ENCODE assay signal across 9 cellular contexts in genomic region chr17:72117748-72118587, GRCh38. TPM values are rescaled to one million over a fixed set of nuclear protein-coding genes. Genes with fewer than 3 reads are reported as not detected.
DNase-seq lines count a peak whose midpoint lies in the region; ATAC-seq, FAIRE-seq and TF ChIP-seq lines count a peak whose summit lies in the region.
"Had no signal": no experiment of that assay in that cellular context is flagged by ENCODE, and none has a peak within 500 bp of the region (broad histone marks: within the 10 kb centered on the region; RNA-seq: fewer than 3 reads in every experiment).

No MANE protein-coding gene starts in this region.

- TF ChIP-seq EP300 in GM12878 (IDR thresholded peaks at IDR 0.05; ENCODE audit: borderline replicate concordance in 1 of 2, control insufficient read depth in 1 of 2, low read depth in 2 of 2, low read length in 2 of 2) (no peak), sigmoid colon (IDR thresholded peaks at IDR 0.05) (no peak)

- RAD21 ChIA-PET in GM12878 (lab: Charles Lee; ENCODE audit: unreplicated experiment), result interaction anchor here (0.7 to 6.8 kb wide), 6 partner anchors 88 to 645 kb away, joined by 3 to 42 read pairs (median 3); no protein-coding TSS in a partner anchor

- SMC1A ChIA-PET in GM12878 (lab: Charles Lee; ENCODE audit: uncharacterized antibody, unreplicated experiment), result interaction anchor here (0.6 to 4.7 kb wide), 9 partner anchors 84 to 668 kb away, joined by 3 to 18 read pairs (median 3); no protein-coding TSS in a partner anchor

- no peak for FAIRE-seq in GM12878 (lab: Jason Lieb, UNC)

- CTCF ChIA-PET in GM12878 (lab: Yijun Ruan, JAX), result interaction anchor here (0.8 to 4.0 kb wide), 12 partner anchors 23 to 644 kb away, joined by 3 to 19 read pairs (median 3); no protein-coding TSS in a partner anchor

- H3K9me3 ChIP-seq in GM12878 (replicated peaks; ENCODE audit: control insufficient read depth, insufficient read depth, low read length), result no peaks in the 10 kb centered on the region
- no peaks in the 10 kb centered on the region for H3K9me3 ChIP-seq in iPS-18c (ENCODE audit: control insufficient read depth, insufficient read depth, low read length)
- no peaks in the 10 kb centered on the region for H3K9me3 ChIP-seq in sigmoid colon
- H3K9me3 ChIP-seq in SJCRH30 (replicated peaks), result no peaks in the 10 kb centered on the region

- H4K20me1 ChIP-seq in GM12878 (ENCODE audit: control insufficient read depth, insufficient read depth), result no peaks in the 10 kb centered on the region

- 57% methylated on average over 44 of the region's 56 CpGs for WGBS in GM12878 (ENCODE audit: insufficient coverage, insufficient replicate concordance, low lambda C conversion rate, missing lambda C conversion rate)
- 2 to 5% methylated on average over 56 of the region's 56 CpGs for WGBS in sigmoid colon, 2 donors

- H3K27ac ChIP-seq in GM12878 (ENCODE audit: control insufficient read depth, insufficient read depth), result no peak overlapping the region
- no peak overlapping the region for H3K27ac ChIP-seq in sigmoid colon
- H3K27ac ChIP-seq in SJCRH30, result no peak overlapping the region

- H3K4me3 ChIP-seq in GM12875 (ENCODE audit: low read depth, low read length) (peak overlapping the region; percentile 40), GM12878 (peak overlapping the region; percentile 74), iPS-18c (ENCODE audit: insufficient read depth, low read depth, low read length) (peak overlapping the region; percentile 50), sigmoid colon (peak overlapping the region in 3 of 4 donors; percentile 34 to 39 (median 35)), SJCRH30 (no peak overlapping the region)

- intact Hi-C loops in GM12878 (cut with micrococcal nuclease; ENCODE audit: unreplicated experiment), result loop anchor here (1.0 to 5.0 kb wide), 6 partner anchors 56 to 645 kb away; no protein-coding TSS in a partner anchor
- intact Hi-C loops in sigmoid colon (cut with DNase I), result loop anchor here (1.0 to 10.0 kb wide), 5 partner anchors 146 to 1482 kb away; no protein-coding TSS in a partner anchor

- no peak for TF ChIP-seq POLR2A in GM12878 (IDR thresholded peaks at IDR 0.05; ENCODE audit: low read depth, low read length)
- TF ChIP-seq POLR2A in sigmoid colon (IDR thresholded peaks at IDR 0.05), result no peak

- H3K79me2 ChIP-seq in GM12878 (ENCODE audit: control insufficient read depth, insufficient read depth, low read length), result peaks cover 18% of the 10 kb centered on the region

- POLR2A ChIA-PET in GM12878 (lab: Charles Lee), result interaction anchor here (1.1 kb wide), 1 partner anchor 88 kb away, joined by 3 read pairs; no protein-coding TSS in a partner anchor

- DNase-seq in GM12878 (ENCODE audit: low read depth, low spot score) (no peak), sigmoid colon (no peak), SJCRH30 (no peak), SIG-M5 (lab: John Stamatoyannopoulos, UW) (no peak), mesenteric fat pad (ENCODE audit: low spot score) (no peak)

- no peak for TF ChIP-seq RAD21 in GM12878 (IDR thresholded peaks at IDR 0.05; ENCODE audit: insufficient read depth, low read depth, low read length)

- H3K36me3 ChIP-seq in GM12878 (ENCODE audit: control insufficient read depth in 2 of 2, insufficient read depth in 2 of 2, low read length in 1 of 2) (no peaks in the 10 kb centered on the region), sigmoid colon (no peaks in the 10 kb centered on the region), SJCRH30 (peaks cover 6% of the 10 kb centered on the region)

- H3K4me2 ChIP-seq in GM12878 (ENCODE audit: control insufficient read depth, insufficient read depth), result peak overlapping the region; percentile 94

- H3K27me3 ChIP-seq in GM12878 (replicated peaks in 1 of 2; ENCODE audit: control insufficient read depth in 2 of 2, insufficient read depth in 2 of 2, low read length in 1 of 2) (peaks cover 9 to 17% of the 10 kb centered on the region in 2 experiments), sigmoid colon (peaks cover 57 to 90% (median 69%) of the 10 kb centered on the region in 3 donors), SJCRH30 (no peaks in the 10 kb centered on the region)

- in situ Hi-C loops in GM12878 (cut with MboI), result loop anchor here (5.0 to 10.0 kb wide), 3 partner anchors 86 to 653 kb away; no protein-coding TSS in a partner anchor

- H3K4me1 ChIP-seq in GM12878 (ENCODE audit: control insufficient read depth, insufficient read depth, low read length) (peaks cover 5% of the 10 kb centered on the region), sigmoid colon (peaks cover 0 to 59% (median 55%) of the 10 kb centered on the region in 4 donors), SJCRH30 (peaks cover 2% of the 10 kb centered on the region; the same call in 1 of the 2 replicates)

- no peak for TF ChIP-seq CTCF in GM12875 (IDR thresholded peaks at IDR 0.05; ENCODE audit: borderline replicate concordance, insufficient read depth, low read depth, low read length)
- no peak; a peak in 1 of 6 replicates for TF ChIP-seq CTCF in GM12878 (IDR thresholded peaks at IDR 0.05 in 2 of 3, conservative IDR thresholded peaks at IDR 0.05 in 1 of 3; ENCODE audit: control insufficient read depth in 2 of 3, extremely low read depth in 1 of 3, insufficient read depth in 1 of 3, low read depth in 3 of 3, low read length in 3 of 3)
- no peak for TF ChIP-seq CTCF in sigmoid colon (IDR thresholded peaks at IDR 0.05)

- ATAC-seq in GM12878, result no peak
- no peak for ATAC-seq in HG03354 (IDR thresholded peaks at IDR 0.05; ENCODE audit: poor library complexity, severe bottlenecking, unreplicated experiment)
- ATAC-seq: natural killer cell treated with Interleukin-12 subunit alpha and Interleukin-12 subunit beta and Interleukin-15 and Interleukin-18, amount 100 ng/mL, for 72 hours had no signal

- peak overlapping the region; percentile 55 for H2AFZ ChIP-seq in GM12878 (ENCODE audit: control insufficient read depth, low read depth, low read length)

- no TSS peak for BruUV-seq in GM12878 (replicated peaks; lab: Mats Ljungman, UMichigan)

- H3K9ac ChIP-seq in GM12878 (ENCODE audit: control insufficient read depth, insufficient read depth, low read length), result peak overlapping the region; percentile 61

TF ChIP-seq in GM12878, 131 proteins besides CTCF, POLR2A, EP300 and RAD21 (continues in another document):
- peak; percentile 99 for TF ChIP-seq ZSCAN29 (IDR thresholded peaks at IDR 0.05)
- TF ChIP-seq CHD2 (IDR thresholded peaks at IDR 0.05; ENCODE audit: borderline replicate concordance, low read depth, low read length), result 0 out of 2 replicates have a peak, but pooled peaks have one; percentile 12
- TF ChIP-seq EED (IDR thresholded peaks at IDR 0.05; ENCODE audit: low read depth), result 0 out of 2 replicates have a peak, but pooled peaks have one; percentile 13
- TF ChIP-seq MTA3 (IDR thresholded peaks at IDR 0.05; ENCODE audit: borderline replicate concordance, low read length), result no peak
- TF ChIP-seq HSF1 (IDR thresholded peaks at IDR 0.05; ENCODE audit: low read depth, low read length), result no peak
- 0 out of 2 replicates have a peak, but pooled peaks have one; percentile 16 for TF ChIP-seq IKZF1 (conservative IDR thresholded peaks at IDR 0.05)
- no peak for TF ChIP-seq SMARCA5 (IDR thresholded peaks at IDR 0.05)

RNA-seq across cellular contexts. Expression of gene SOX9, which starts 2.9 kb away (rescaled TPM):
- 41.0 and 44.0 TPM in 2 replicates for total RNA-seq in GM12878 (2013; cell fraction: nucleolus; rRNA removed)
- total RNA-seq in GM12878 (2014; rRNA removed) (6.1 and 6.9 TPM in 2 replicates), GM12878 (2014; rRNA removed; fragmentation: Illumina TruSeq; extraction: Trizol) (4.5 and 4.7 TPM in 2 replicates), GM12878 (2021) (18.2 and 19.0 TPM in 2 replicates), sigmoid colon (1 to 10 TPM in 1 of 4 donors, under 1 TPM in 2, not detected in 1; 0.28 to 2.1 (median 0.49) TPM), mesenteric fat pad (2.2 TPM)
- polyA plus RNA-seq in GM12878 (2011; ENCODE audit: low read depth), result 2.5 TPM
- polyA plus RNA-seq in GM12878 (2011; rRNA removed) (3.9 and 4.6 TPM in 2 replicates), GM12878 (2014; fragmentation: Illumina TruSeq; extraction: Trizol) (6.5 and 7.2 TPM in 2 replicates), GM12878 (2014; fragmentation: Nextera tagmentation; extraction: Ambion mirVana) (1 to 10 TPM; 4.5 to 8.6 TPM), GM12878 (2014; rRNA removed) (6.4 and 7.1 TPM in 2 replicates), GM12878 (2016; fragmentation: Nextera tagmentation; extraction: Ambion mirVana) (1 to 10 TPM; 1.2 to 4.0 TPM), sigmoid colon (10 to 100 TPM in 2 of 3 donors, 1 to 10 TPM in 1; 7.8 to 22.7 (median 15.3) TPM)
- 4.7 and 5.4 TPM in 2 replicates for polyA plus RNA-seq in GM12878 (2011; cell fraction: cytosol; rRNA removed)
- polyA plus RNA-seq in GM12878 (2011; cell fraction: nucleus; rRNA removed), result 9.0 and 12.1 TPM in 2 replicates
- 5.8 and 6.1 TPM in 2 replicates for polyA plus RNA-seq in GM12878 (2012)
- polyA minus RNA-seq in GM12878 (2011; rRNA and poly(A)+ RNA removed), result 4.9 and 6.2 TPM in 2 replicates
- 11.6 and 12.3 TPM in 2 replicates for polyA minus RNA-seq in GM12878 (2011; cell fraction: cytosol; rRNA and poly(A)+ RNA removed)
- polyA minus RNA-seq in GM12878 (2011; cell fraction: nucleus; rRNA and poly(A)+ RNA removed), result 5.4 and 7.5 TPM in 2 replicates
- total RNA-seq in SJCRH30 (2014; rRNA removed; shearing (Covaris generic)), result 104 and 105 TPM in 2 replicates
- total RNA-seq: natural killer cell treated with Interleukin-12 subunit alpha and Interleukin-12 subunit beta and Interleukin-15 and Interleukin-18, amount 100 ng/mL, for 72 hours had no signal
